ENCODE assay signal across 1 cellular context in the genomic region with DNA sequence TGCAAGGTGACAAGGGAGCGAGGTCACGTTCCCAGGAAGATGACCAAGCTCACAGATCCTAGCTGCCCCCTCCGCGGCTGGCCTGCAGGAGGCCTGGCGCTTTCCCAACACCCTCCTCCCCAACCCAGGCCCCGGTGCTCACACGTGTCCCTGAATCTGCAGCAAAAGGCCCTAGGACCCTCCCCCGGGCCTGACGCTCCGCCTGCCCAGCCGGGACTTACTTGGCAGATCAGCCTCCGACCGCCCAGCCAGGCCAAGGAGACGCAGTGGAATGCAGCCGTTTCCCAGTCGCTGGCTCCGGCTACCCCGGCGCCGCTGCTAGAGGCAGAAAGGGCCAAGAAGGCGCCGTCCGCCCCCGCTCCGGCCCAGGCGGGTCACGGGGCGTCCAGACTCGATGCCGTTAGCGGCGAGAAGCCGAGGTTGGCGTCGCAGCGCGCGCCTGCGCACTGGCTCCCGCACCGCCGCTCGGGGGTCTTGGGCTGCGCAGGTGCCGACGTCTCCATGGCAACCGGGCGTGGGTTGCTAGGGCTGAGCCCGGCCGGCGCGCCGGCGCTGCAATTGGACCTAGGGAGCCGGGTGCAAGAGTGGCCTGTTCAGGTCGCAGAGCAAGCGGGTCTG.
TF ChIP-seq lines count a peak whose summit lies in the region.

A gene with protein sequence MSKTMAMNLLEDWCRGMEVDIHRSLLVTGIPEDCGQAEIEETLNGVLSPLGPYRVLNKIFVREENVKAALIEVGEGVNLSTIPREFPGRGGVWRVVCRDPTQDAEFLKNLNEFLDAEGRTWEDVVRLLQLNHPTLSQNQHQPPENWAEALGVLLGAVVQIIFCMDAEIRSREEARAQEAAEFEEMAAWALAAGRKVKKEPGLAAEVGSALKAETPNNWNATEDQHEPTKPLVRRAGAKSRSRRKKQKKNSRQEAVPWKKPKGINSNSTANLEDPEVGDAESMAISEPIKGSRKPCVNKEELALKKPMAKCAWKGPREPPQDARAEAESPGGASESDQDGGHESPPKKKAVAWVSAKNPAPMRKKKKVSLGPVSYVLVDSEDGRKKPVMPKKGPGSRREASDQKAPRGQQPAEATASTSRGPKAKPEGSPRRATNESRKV (minus strand): TSS at position 448 of the 618 bp plus-strand sequence. CDS start 528 bp downstream, outside the sequence.

TF ChIP-seq in K562, 482 proteins besides CTCF, POLR2A, EP300 and RAD21 (continued from another document and continues in another):
- TF ChIP-seq, protein P1, sequence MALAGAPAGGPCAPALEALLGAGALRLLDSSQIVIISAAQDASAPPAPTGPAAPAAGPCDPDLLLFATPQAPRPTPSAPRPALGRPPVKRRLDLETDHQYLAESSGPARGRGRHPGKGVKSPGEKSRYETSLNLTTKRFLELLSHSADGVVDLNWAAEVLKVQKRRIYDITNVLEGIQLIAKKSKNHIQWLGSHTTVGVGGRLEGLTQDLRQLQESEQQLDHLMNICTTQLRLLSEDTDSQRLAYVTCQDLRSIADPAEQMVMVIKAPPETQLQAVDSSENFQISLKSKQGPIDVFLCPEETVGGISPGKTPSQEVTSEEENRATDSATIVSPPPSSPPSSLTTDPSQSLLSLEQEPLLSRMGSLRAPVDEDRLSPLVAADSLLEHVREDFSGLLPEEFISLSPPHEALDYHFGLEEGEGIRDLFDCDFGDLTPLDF (CRISPR knock-in tag; IDR thresholded peaks at IDR 0.05): no peak
- TF ChIP-seq, protein P2, sequence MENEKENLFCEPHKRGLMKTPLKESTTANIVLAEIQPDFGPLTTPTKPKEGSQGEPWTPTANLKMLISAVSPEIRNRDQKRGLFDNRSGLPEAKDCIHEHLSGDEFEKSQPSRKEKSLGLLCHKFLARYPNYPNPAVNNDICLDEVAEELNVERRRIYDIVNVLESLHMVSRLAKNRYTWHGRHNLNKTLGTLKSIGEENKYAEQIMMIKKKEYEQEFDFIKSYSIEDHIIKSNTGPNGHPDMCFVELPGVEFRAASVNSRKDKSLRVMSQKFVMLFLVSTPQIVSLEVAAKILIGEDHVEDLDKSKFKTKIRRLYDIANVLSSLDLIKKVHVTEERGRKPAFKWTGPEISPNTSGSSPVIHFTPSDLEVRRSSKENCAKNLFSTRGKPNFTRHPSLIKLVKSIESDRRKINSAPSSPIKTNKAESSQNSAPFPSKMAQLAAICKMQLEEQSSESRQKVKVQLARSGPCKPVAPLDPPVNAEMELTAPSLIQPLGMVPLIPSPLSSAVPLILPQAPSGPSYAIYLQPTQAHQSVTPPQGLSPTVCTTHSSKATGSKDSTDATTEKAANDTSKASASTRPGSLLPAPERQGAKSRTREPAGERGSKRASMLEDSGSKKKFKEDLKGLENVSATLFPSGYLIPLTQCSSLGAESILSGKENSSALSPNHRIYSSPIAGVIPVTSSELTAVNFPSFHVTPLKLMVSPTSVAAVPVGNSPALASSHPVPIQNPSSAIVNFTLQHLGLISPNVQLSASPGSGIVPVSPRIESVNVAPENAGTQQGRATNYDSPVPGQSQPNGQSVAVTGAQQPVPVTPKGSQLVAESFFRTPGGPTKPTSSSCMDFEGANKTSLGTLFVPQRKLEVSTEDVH (IDR thresholded peaks at IDR 0.05; ENCODE audit: low read depth, partially characterized antibody): peak; percentile 9
- no peak for TF ChIP-seq ZNF354B (CRISPR knock-in tag; IDR thresholded peaks at IDR 0.05)
- TF ChIP-seq, protein P3, sequence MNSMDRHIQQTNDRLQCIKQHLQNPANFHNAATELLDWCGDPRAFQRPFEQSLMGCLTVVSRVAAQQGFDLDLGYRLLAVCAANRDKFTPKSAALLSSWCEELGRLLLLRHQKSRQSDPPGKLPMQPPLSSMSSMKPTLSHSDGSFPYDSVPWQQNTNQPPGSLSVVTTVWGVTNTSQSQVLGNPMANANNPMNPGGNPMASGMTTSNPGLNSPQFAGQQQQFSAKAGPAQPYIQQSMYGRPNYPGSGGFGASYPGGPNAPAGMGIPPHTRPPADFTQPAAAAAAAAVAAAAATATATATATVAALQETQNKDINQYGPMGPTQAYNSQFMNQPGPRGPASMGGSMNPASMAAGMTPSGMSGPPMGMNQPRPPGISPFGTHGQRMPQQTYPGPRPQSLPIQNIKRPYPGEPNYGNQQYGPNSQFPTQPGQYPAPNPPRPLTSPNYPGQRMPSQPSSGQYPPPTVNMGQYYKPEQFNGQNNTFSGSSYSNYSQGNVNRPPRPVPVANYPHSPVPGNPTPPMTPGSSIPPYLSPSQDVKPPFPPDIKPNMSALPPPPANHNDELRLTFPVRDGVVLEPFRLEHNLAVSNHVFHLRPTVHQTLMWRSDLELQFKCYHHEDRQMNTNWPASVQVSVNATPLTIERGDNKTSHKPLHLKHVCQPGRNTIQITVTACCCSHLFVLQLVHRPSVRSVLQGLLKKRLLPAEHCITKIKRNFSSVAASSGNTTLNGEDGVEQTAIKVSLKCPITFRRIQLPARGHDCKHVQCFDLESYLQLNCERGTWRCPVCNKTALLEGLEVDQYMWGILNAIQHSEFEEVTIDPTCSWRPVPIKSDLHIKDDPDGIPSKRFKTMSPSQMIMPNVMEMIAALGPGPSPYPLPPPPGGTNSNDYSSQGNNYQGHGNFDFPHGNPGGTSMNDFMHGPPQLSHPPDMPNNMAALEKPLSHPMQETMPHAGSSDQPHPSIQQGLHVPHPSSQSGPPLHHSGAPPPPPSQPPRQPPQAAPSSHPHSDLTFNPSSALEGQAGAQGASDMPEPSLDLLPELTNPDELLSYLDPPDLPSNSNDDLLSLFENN (IDR thresholded peaks at IDR 0.05; ENCODE audit: low read depth in 2 of 2, low read length in 2 of 2): no peak
- TF ChIP-seq MYNN (IDR thresholded peaks at IDR 0.05): peak; percentile 76; the same call in 1 of the 2 replicates
- TF ChIP-seq MYNN (CRISPR knock-in tag; IDR thresholded peaks at IDR 0.05): no peak
- peak; percentile 80 for TF ChIP-seq NFIC (IDR thresholded peaks at IDR 0.05)
- peak; percentile 60; the same call in 1 of the 2 replicates for TF ChIP-seq ARID4B (CRISPR knock-in tag; IDR thresholded peaks at IDR 0.05)
- peak; percentile 88 for TF ChIP-seq MTA1 (IDR thresholded peaks at IDR 0.05; ENCODE audit: borderline replicate concordance)
- no peak for TF ChIP-seq ETS2 (tag; IDR thresholded peaks at IDR 0.05; ENCODE audit: borderline replicate concordance, poor library complexity, severe bottlenecking)
- no peak for TF ChIP-seq POLR3A (IDR thresholded peaks at IDR 0.05; ENCODE audit: borderline replicate concordance, extremely low read depth, insufficient read depth, insufficient read length)
- peak; percentile 69 for TF ChIP-seq MGA (IDR thresholded peaks at IDR 0.05)
- no peak for TF ChIP-seq HOMEZ (CRISPR knock-in tag; IDR thresholded peaks at IDR 0.05)
- TF ChIP-seq IRF2 (CRISPR knock-in tag; IDR thresholded peaks at IDR 0.05): no peak
- no peak for TF ChIP-seq KAT2B (IDR thresholded peaks at IDR 0.05; ENCODE audit: low read depth, low read length)
- no peak for TF ChIP-seq HOXB6 (CRISPR knock-in tag; IDR thresholded peaks at IDR 0.05; ENCODE audit: borderline replicate concordance)
